In genomic region chr17:74892974-74893911, GRCh38 we compare ENCODE assay signal across 10 cellular contexts. TPM values are rescaled to one million over a fixed set of nuclear protein-coding genes. Genes with fewer than 3 reads are reported as not detected.
DNase-seq lines count a peak whose midpoint lies in the region; ATAC-seq and TF ChIP-seq lines count a peak whose summit lies in the region.
"Had no signal": no experiment of that assay in that cellular context is flagged by ENCODE, and none has a peak within 500 bp of the region (broad histone marks: within the 10 kb centered on the region; RNA-seq: fewer than 3 reads in every experiment).

Gene FADS6 (minus strand): TSS chr17:74893633. CDS start chr17:74893595, 38 bp downstream.

- H2AFZ ChIP-seq in trophoblast cell (ENCODE audit: insufficient read depth, low read length, poor library complexity), result no peak within 1 kb of the TSS

- H3K14ac ChIP-seq in trophoblast cell (ENCODE audit: low read length), result no peak within 1 kb of the TSS

- no peaks in the 10 kb centered on the region for H3K79me1 ChIP-seq in trophoblast cell (ENCODE audit: low read length)

- peaks cover 2 to 9% of the 10 kb centered on the region in 2 experiments for H3K4me1 ChIP-seq in trophoblast cell (ENCODE audit: control insufficient read depth in 1 of 2, insufficient read depth in 2 of 2, low read length in 2 of 2)

- H3K4ac ChIP-seq in trophoblast cell (ENCODE audit: low read depth, low read length), result no peak within 1 kb of the TSS

- H3K36me3 Mint-ChIP-seq in activated CD8-positive, alpha-beta T cell treated with anti-CD3 and anti-CD28 coated beads, Interleukin-2, amount 10 ng/mL, durations not matched to agents 7 days and 5 days (ENCODE audit: low read depth), result no peaks in the 10 kb centered on the region

- H2AK5ac ChIP-seq in trophoblast cell (ENCODE audit: low read length), result no peak within 1 kb of the TSS

- no peak for TF ChIP-seq CTCF in GM10266 (IDR thresholded peaks at IDR 0.05; ENCODE audit: control insufficient read depth, insufficient read depth, low read depth, missing control alignments)

- no peak within 1 kb of the TSS for H2BK12ac ChIP-seq in trophoblast cell (ENCODE audit: low read length)

- in situ Hi-C loops in G401 (cut with HindIII; ENCODE audit: low sequenced_read_pairs), result no loop called here

- H4K8ac ChIP-seq in trophoblast cell (ENCODE audit: low read depth, low read length), result no peak within 1 kb of the TSS

- no peak within 1 kb of the TSS for H3K4me3 ChIP-seq in trophoblast cell (ENCODE audit: low read depth, low read length)

- DNase-seq in G401 (ENCODE audit: low spot score), result peak; percentile 50
- DNase-seq in activated CD8-positive, alpha-beta T cell treated with anti-CD3 and anti-CD28 coated beads, Interleukin-2, amount 10 ng/mL, durations not matched to agents 7 days and 5 days, result no peak
- DNase-seq in left cardiac atrium, result no peak
- no peak for DNase-seq in trophoblast cell
- no peak for DNase-seq in activated effector memory CD4-positive, alpha-beta T cell treated with Interleukin-2 at 50 U/mL for 16 hours
- no peak for DNase-seq in NCI-H2171 (lab: John Stamatoyannopoulos, UW)
- no peak for DNase-seq in GM10266 (ENCODE audit: extremely low spot score)

- CTCF ChIA-PET in activated CD8-positive, alpha-beta T cell treated with anti-CD3 and anti-CD28 coated beads, Interleukin-2, amount 10 ng/mL, durations not matched to agents 7 days and 5 days (lab: Charles Lee), result no interaction called here

- H4K91ac ChIP-seq in trophoblast cell (ENCODE audit: low read depth, low read length), result no peak within 1 kb of the TSS

- no peaks in the 10 kb centered on the region for H3K79me2 ChIP-seq in trophoblast cell (ENCODE audit: control insufficient read depth, insufficient read depth, low read length, poor library complexity)

- H3K4me3 Mint-ChIP-seq in activated CD8-positive, alpha-beta T cell treated with anti-CD3 and anti-CD28 coated beads, Interleukin-2, amount 10 ng/mL, durations not matched to agents 7 days and 5 days, result no peak within 1 kb of the TSS

- H3K9me3 ChIP-seq in trophoblast cell (ENCODE audit: insufficient read depth, low read depth, low read length), result peaks cover 6% of the 10 kb centered on the region

- intact Hi-C loops in left cardiac atrium (cut with DNase I), result no loop called here

- no peak within 1 kb of the TSS for H3K9ac ChIP-seq in trophoblast cell (ENCODE audit: low read length)
- H3K9ac ChIP-seq: KMS-11 had no signal

- peaks cover 25% of the 10 kb centered on the region for H3K27me3 ChIP-seq in trophoblast cell (ENCODE audit: insufficient read depth, low read length)

- peak within 1 kb of the TSS; percentile 51 for H3K4me2 ChIP-seq in trophoblast cell (ENCODE audit: low read length)
- H3K4me2 ChIP-seq: KMS-11 had no signal

- no peak within 1 kb of the TSS for H2BK5ac ChIP-seq in trophoblast cell (ENCODE audit: low read depth, low read length, poor library complexity)

- ATAC-seq in activated CD8-positive, alpha-beta T cell treated with anti-CD3 and anti-CD28 coated beads, Interleukin-2, amount 10 ng/mL, durations not matched to agents 7 days and 5 days, result peak; percentile 65
- peak; percentile 34 to 53 for ATAC-seq in left cardiac atrium
- no peak for ATAC-seq in GM18517 (IDR thresholded peaks at IDR 0.05; ENCODE audit: unreplicated experiment)

- no peaks in the 10 kb centered on the region for H3K9me3 Mint-ChIP-seq in activated CD8-positive, alpha-beta T cell treated with anti-CD3 and anti-CD28 coated beads, Interleukin-2, amount 10 ng/mL, durations not matched to agents 7 days and 5 days (ENCODE audit: insufficient read depth)

- peaks cover 45% of the 10 kb centered on the region for H3K27me3 Mint-ChIP-seq in activated CD8-positive, alpha-beta T cell treated with anti-CD3 and anti-CD28 coated beads, Interleukin-2, amount 10 ng/mL, durations not matched to agents 7 days and 5 days (ENCODE audit: low read depth)

- H3K27ac ChIP-seq in trophoblast cell (ENCODE audit: low read depth, low read length), result no peak within 1 kb of the TSS
- H3K27ac ChIP-seq: KMS-11 had no signal

- no peak within 1 kb of the TSS for H2BK120ac ChIP-seq in trophoblast cell (ENCODE audit: insufficient read depth, low read length, poor library complexity)

- POLR2A ChIA-PET in activated CD8-positive, alpha-beta T cell treated with anti-CD3 and anti-CD28 coated beads, Interleukin-2, amount 10 ng/mL, durations not matched to agents 7 days and 5 days (lab: Charles Lee), result no interaction called here

- H3K27ac Mint-ChIP-seq in activated CD8-positive, alpha-beta T cell treated with anti-CD3 and anti-CD28 coated beads, Interleukin-2, amount 10 ng/mL, durations not matched to agents 7 days and 5 days, result no peak within 1 kb of the TSS

- H3K36me3 ChIP-seq in trophoblast cell (ENCODE audit: control insufficient read depth in 1 of 2, insufficient read depth in 2 of 2, low read length in 2 of 2), result no peaks in the 10 kb centered on the region

- no peak within 1 kb of the TSS for H3K18ac ChIP-seq in trophoblast cell (ENCODE audit: low read length)

- H3K23ac ChIP-seq in trophoblast cell (ENCODE audit: low read length), result no peak within 1 kb of the TSS

- peaks cover 3% of the 10 kb centered on the region for H3K4me1 Mint-ChIP-seq in activated CD8-positive, alpha-beta T cell treated with anti-CD3 and anti-CD28 coated beads, Interleukin-2, amount 10 ng/mL, durations not matched to agents 7 days and 5 days (ENCODE audit: low read depth)

- no CpG with 5 or more reads among the region's 86 CpGs for WGBS in trophoblast cell (ENCODE audit: extremely low coverage, insufficient coverage, insufficient read length)

- H4K12ac ChIP-seq in trophoblast cell (ENCODE audit: low read depth, low read length), result no peak within 1 kb of the TSS

RNA-seq across cellular contexts. Expression of gene FADS6, which starts in this region (rescaled TPM):
- total RNA-seq in G401 (2014; rRNA removed; shearing (Covaris generic)), result not detected in 2 replicates
- not detected for total RNA-seq in activated CD8-positive, alpha-beta T cell treated with anti-CD3 and anti-CD28 coated beads, Interleukin-2, amount 10 ng/mL, durations not matched to agents 7 days and 5 days
- not detected for total RNA-seq in left cardiac atrium
- polyA plus RNA-seq in trophoblast cell (2013), result 0.22 and 0.35 TPM in 2 replicates
- total RNA-seq: lung microvascular endothelial cell had no signal

Comparison
In these comparisons a context has a peak if more than half of its experiments do, and no peak if none do; other contexts are left out.
1. Peak in DNase-seq in G401; RNA of the gene not detected or under 1 TPM.
2. Peak in ATAC-seq in activated CD8-positive, alpha-beta T cell treated with anti-CD3 and anti-CD28 coated beads, Interleukin-2, amount 10 ng/mL, durations not matched to agents 7 days and 5 days; RNA of the gene not detected or under 1 TPM.
3. Peak in ATAC-seq in left cardiac atrium; RNA of the gene not detected or under 1 TPM.